Comparison of ENCODE assay signal across 8 cellular contexts in the genomic region with DNA sequence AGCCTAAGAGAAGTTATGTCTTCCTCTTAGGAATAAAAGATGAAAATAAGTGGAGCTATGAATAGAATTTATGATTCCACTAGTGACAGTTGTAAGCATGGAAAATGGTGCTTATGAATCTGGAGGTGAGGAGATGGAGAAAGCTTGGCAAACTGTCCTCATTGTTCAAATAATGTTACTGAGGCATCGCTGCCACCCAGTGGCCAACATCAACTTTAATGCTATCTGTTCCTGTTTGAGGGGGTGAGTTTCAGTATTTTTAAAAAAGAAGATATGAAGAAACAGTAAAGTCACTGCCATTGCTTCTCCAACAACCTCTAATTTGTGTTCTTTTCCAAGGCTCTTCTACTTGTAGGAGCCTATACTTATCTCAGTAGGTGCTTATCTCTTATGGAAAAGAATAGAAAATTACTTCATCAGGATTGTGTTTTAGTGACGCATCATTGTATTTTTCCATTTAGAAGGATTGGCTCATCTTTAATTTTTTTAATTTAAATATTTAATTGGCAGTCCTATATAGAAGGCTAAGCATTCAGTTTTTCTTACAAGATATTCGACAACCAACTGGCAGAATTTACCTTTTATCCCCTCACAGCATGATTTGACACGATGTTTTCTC.
DNase-seq lines count a peak whose midpoint lies in the region; ATAC-seq, FAIRE-seq and TF ChIP-seq lines count a peak whose summit lies in the region.

No MANE protein-coding gene starts in this region.

- BruUV-seq in HepG2 (replicated peaks; lab: Mats Ljungman, UMichigan) = no TSS peak

- H3K4me2 ChIP-seq in HepG2 (ENCODE audit: low read depth, low read length) = no peak overlapping the region

- H3K4me1 ChIP-seq in HepG2 (ENCODE audit: insufficient read depth, low read length) (no peaks in the 10 kb centered on the region), tibial artery (no peaks in the 10 kb centered on the region)
- no peaks in the 10 kb centered on the region for H3K4me1 ChIP-seq in CD8-positive, alpha-beta memory T cell (ENCODE audit: insufficient read depth, low read length)

- no peaks in the 10 kb centered on the region for H3K27me3 ChIP-seq in HepG2 (ENCODE audit: control insufficient read depth in 1 of 2, insufficient read depth in 2 of 2, low read length in 2 of 2)
- H3K27me3 ChIP-seq in tibial artery = no peaks in the 10 kb centered on the region
- no peaks in the 10 kb centered on the region for H3K27me3 ChIP-seq in CD8-positive, alpha-beta memory T cell (ENCODE audit: insufficient read depth, low read length, poor library complexity, severe bottlenecking)

- intact Hi-C loops in HepG2 (cut with micrococcal nuclease; ENCODE audit: unreplicated experiment) (loop anchor here (1.0 kb wide), 2 partner anchors 66 to 102 kb away; no protein-coding TSS in a partner anchor), tibial artery (cut with DNase I; ENCODE audit: low total_unique reads) (no loop called here)

- H3K27ac ChIP-seq in HepG2 (ENCODE audit: extremely low read length, insufficient read depth, low read length) (no peak overlapping the region), tibial artery (no peak overlapping the region)
- no peak overlapping the region for H3K27ac ChIP-seq in CD8-positive, alpha-beta memory T cell (ENCODE audit: low read depth, low read length)

- TF ChIP-seq POLR2A in HepG2 (IDR thresholded peaks at IDR 0.05; ENCODE audit: insufficient read depth in 1 of 2, low read depth in 2 of 2, low read length in 2 of 2) = no peak

- no peaks in the 10 kb centered on the region for H3K9me3 ChIP-seq in HepG2 (ENCODE audit: low read length)
- H3K9me3 ChIP-seq in tibial artery = no peaks in the 10 kb centered on the region
- H3K9me3 ChIP-seq in CD8-positive, alpha-beta memory T cell (ENCODE audit: low read length) = no peaks in the 10 kb centered on the region

- peaks cover 6 to 33% of the 10 kb centered on the region in 2 donors for H3K27me3 Mint-ChIP-seq in CD8-positive, alpha-beta memory T cell

- no peak overlapping the region for H3K4me3 ChIP-seq in HepG2 (replicated peaks in 1 of 3; ENCODE audit: insufficient read depth in 1 of 3, low read depth in 2 of 3, low read length in 3 of 3)
- no peak overlapping the region for H3K4me3 ChIP-seq in tibial artery
- H3K4me3 ChIP-seq in CD8-positive, alpha-beta memory T cell (ENCODE audit: low read length) = no peak overlapping the region

- H3K4me1 Mint-ChIP-seq in CD8-positive, alpha-beta memory T cell = no peaks in the 10 kb centered on the region

- peak; percentile 46 for FAIRE-seq in HepG2 (lab: Jason Lieb, UNC)

- DNase-seq in EH (ENCODE audit: low read depth) (peak; percentile 58), SK-MEL-5 (ENCODE audit: low read depth, low spot score) (peak; percentile 77), cerebellar cortex (ENCODE audit: low spot score) (peak; percentile 33), HepG2 (ENCODE audit: low spot score) (peak; percentile 26), tibial artery (peak in 1 of 2 donors; percentile 66)
- DNase-seq in CD8-positive, alpha-beta memory T cell = no peak

- CTCF ChIA-PET in HepG2 (lab: Yijun Ruan, JAX; ENCODE audit: low intra/inter-chr PET ratio, low total read pairs) = interaction anchor here (1.5 kb wide), 2 partner anchors 100 to 103 kb away, joined by 4 to 7 read pairs; no protein-coding TSS in a partner anchor
- CTCF ChIA-PET in CD8-positive, alpha-beta memory T cell (lab: Charles Lee) = no interaction called here

- no peaks in the 10 kb centered on the region for H4K20me1 ChIP-seq in HepG2 (ENCODE audit: insufficient read depth, low read length)

- ATAC-seq in GM21526 (IDR thresholded peaks at IDR 0.05; ENCODE audit: low FRiP score, unreplicated experiment) (peak; percentile 72), HepG2 (peak; percentile 81)

- TF ChIP-seq RAD21 in HepG2 (CRISPR knock-in tag; IDR thresholded peaks at IDR 0.05) = no peak

- TF ChIP-seq CTCF in LNCAP (IDR thresholded peaks at IDR 0.05) (peak; percentile 62), HepG2 (CRISPR knock-in tag; IDR thresholded peaks at IDR 0.05) (peak; percentile 52), tibial artery (IDR thresholded peaks at IDR 0.05) (peak; percentile 38 to 53)

- no peak overlapping the region for H3K27ac Mint-ChIP-seq in CD8-positive, alpha-beta memory T cell

- no peak overlapping the region for H2AFZ ChIP-seq in HepG2 (ENCODE audit: low read length)

- POLR2A ChIA-PET in HepG2 (lab: Yijun Ruan, JAX) = no interaction called here
- POLR2A ChIA-PET in CD8-positive, alpha-beta memory T cell (lab: Charles Lee) = no interaction called here

- H3K9me3 Mint-ChIP-seq in CD8-positive, alpha-beta memory T cell = no peaks in the 10 kb centered on the region

- H3K36me3 ChIP-seq in HepG2 (replicated peaks in 1 of 2; ENCODE audit: control insufficient read depth in 1 of 2, insufficient read depth in 2 of 2, low read length in 2 of 2) = no peaks in the 10 kb centered on the region
- no peaks in the 10 kb centered on the region for H3K36me3 ChIP-seq in tibial artery
- no peaks in the 10 kb centered on the region for H3K36me3 ChIP-seq in CD8-positive, alpha-beta memory T cell (ENCODE audit: insufficient read depth, low read length)

- no peaks in the 10 kb centered on the region for H3K79me2 ChIP-seq in HepG2 (ENCODE audit: insufficient read depth, low read length)

- 36% methylated on average over 4 of the region's 4 CpGs for WGBS in HepG2 (ENCODE audit: low lambda C conversion rate)

- H3K4me3 Mint-ChIP-seq in CD8-positive, alpha-beta memory T cell = no peak overlapping the region

- H3K36me3 Mint-ChIP-seq in CD8-positive, alpha-beta memory T cell = no peaks in the 10 kb centered on the region

- no peak overlapping the region for H3K9ac ChIP-seq in HepG2 (ENCODE audit: insufficient read depth, low read depth, low read length)

- no peak for TF ChIP-seq EP300 in HepG2 (IDR thresholded peaks at IDR 0.05; ENCODE audit: low read depth in 2 of 2, low read length in 2 of 2)
- TF ChIP-seq EP300 in HepG2 (CRISPR knock-in tag; IDR thresholded peaks at IDR 0.05; ENCODE audit: borderline replicate concordance) = no peak

- in situ Hi-C loops in SK-MEL-5 (cut with HindIII; ENCODE audit: low pct_unique_long_range_greater_than_20kb, low sequenced_read_pairs) (no loop called here), HepG2 (cut with HindIII; ENCODE audit: extremely low pct_ligation_motif_present, low pct_unique_long_range_greater_than_20kb) (loop anchor here (10.0 kb wide), 1 partner anchor 100 kb away; no protein-coding TSS in a partner anchor)

TF ChIP-seq in HepG2, 621 proteins besides CTCF, POLR2A, EP300 and RAD21:
- no peak for TF ChIP-seq FOXA3 (CRISPR knock-in tag; IDR thresholded peaks at IDR 0.05)
- peak; percentile 28; the same call in 1 of the 2 replicates for TF ChIP-seq SMC3 (IDR thresholded peaks at IDR 0.05; ENCODE audit: low read length)
- peak; percentile 69 for TF ChIP-seq STAG1 (CRISPR knock-in tag; IDR thresholded peaks at IDR 0.05)
- no peak for TF ChIP-seq ETV6 (CRISPR knock-in tag; conservative IDR thresholded peaks at IDR 0.05)

Comparison
In these comparisons a context has a peak if more than half of its experiments do, and no peak if none do; other contexts are left out.
1. DNase-seq: peak in EH (single experiment), SK-MEL-5 (single experiment), cerebellar cortex (single experiment) and HepG2 (single experiment); none in CD8-positive, alpha-beta memory T cell (0 of 5).
2. Peak in every context shown above with its lines, with median percentiles within 50 percentile points of each other: CTCF ChIP-seq.